ENCODE assay signal across 30 cellular contexts in the genomic region with DNA sequence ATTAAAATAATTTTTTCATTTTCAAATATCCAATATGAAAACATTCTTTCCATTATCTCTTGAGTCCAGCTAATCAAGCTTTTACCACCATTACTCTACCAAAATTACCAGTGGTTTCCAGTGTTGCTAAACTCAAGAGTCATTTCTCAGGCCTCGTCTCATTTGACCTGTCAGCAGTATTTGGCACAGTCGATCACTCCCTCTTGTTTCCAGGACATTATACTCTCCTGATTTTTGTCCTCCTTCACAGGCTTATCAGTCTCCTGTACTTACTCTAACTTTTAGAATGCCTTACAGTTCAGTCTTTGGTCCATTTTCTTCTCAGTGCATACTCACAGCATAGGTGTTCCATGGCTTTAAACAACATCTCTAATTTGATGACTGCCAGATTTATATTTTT.
"Had no signal": no experiment of that assay in that cellular context is flagged by ENCODE, and none has a peak within 500 bp of the region (broad histone marks: within the 10 kb centered on the region; RNA-seq: fewer than 3 reads in every experiment).

No MANE protein-coding gene starts in this region.

- ATAC-seq: activated CD8-positive, alpha-beta T cell treated with anti-CD3 and anti-CD28 coated beads for 36 hours; activated T-cell treated with anti-CD3 and anti-CD28 coated beads, Interleukin-2, amount 50 U/mL, for 72 hours; activated T-helper 17 cell treated with anti-CD3 and anti-CD28 coated beads, Interleukin-2, amount 50 U/mL, for 72 hours; PC-3 had no signal

- H3K27me3 Mint-ChIP-seq: activated CD4-positive, alpha-beta T cell treated with anti-CD3 and anti-CD28 coated beads, Interleukin-2, amount 10 ng/mL, durations not matched to agents 24 days and 14 days; activated CD8-positive, alpha-beta T cell treated with anti-CD3 and anti-CD28 coated beads for 36 hours; activated naive CD8-positive, alpha-beta T cell treated with anti-CD3 and anti-CD28 coated beads for 36 hours; activated T-helper 17 cell treated with anti-CD3 and anti-CD28 coated beads, Interleukin-2, amount 50 U/mL, for 72 hours; IgD-negative memory B cell had no signal

- H3K4me3 Mint-ChIP-seq: activated CD4-positive, alpha-beta T cell treated with anti-CD3 and anti-CD28 coated beads, Interleukin-2, amount 10 ng/mL, durations not matched to agents 24 days and 14 days; activated CD8-positive, alpha-beta T cell treated with anti-CD3 and anti-CD28 coated beads for 36 hours; activated naive CD8-positive, alpha-beta T cell treated with anti-CD3 and anti-CD28 coated beads for 36 hours; activated T-cell treated with anti-CD3 and anti-CD28 coated beads, Interleukin-2, amount 50 U/mL, for 72 hours; activated T-helper 17 cell treated with anti-CD3 and anti-CD28 coated beads, Interleukin-2, amount 50 U/mL, for 72 hours; IgD-negative memory B cell had no signal

- H3K4me1 ChIP-seq: Peyer's patch had no signal

- H3K4me3 ChIP-seq: MG63, Peyer's patch had no signal

- H3K9me3 Mint-ChIP-seq: activated CD4-positive, alpha-beta T cell treated with anti-CD3 and anti-CD28 coated beads, Interleukin-2, amount 10 ng/mL, durations not matched to agents 24 days and 14 days; activated CD8-positive, alpha-beta T cell treated with anti-CD3 and anti-CD28 coated beads for 36 hours; activated naive CD8-positive, alpha-beta T cell treated with anti-CD3 and anti-CD28 coated beads for 36 hours; activated T-cell treated with anti-CD3 and anti-CD28 coated beads, Interleukin-2, amount 50 U/mL, for 72 hours; activated T-helper 17 cell treated with anti-CD3 and anti-CD28 coated beads, Interleukin-2, amount 50 U/mL, for 72 hours; IgD-negative memory B cell had no signal

- H3K4me1 Mint-ChIP-seq: activated T-helper 17 cell treated with anti-CD3 and anti-CD28 coated beads, Interleukin-2, amount 50 U/mL, for 72 hours had no signal

- H3K27ac ChIP-seq: brain microvascular endothelial cell, Peyer's patch, WERI-Rb-1 had no signal

- H3K27me3 ChIP-seq: brain microvascular endothelial cell, MG63, Peyer's patch had no signal

- DNase-seq: activated CD4-positive, alpha-beta T cell treated with anti-CD3 and anti-CD28 coated beads, Interleukin-2, amount 10 ng/mL, durations not matched to agents 24 days and 14 days; activated CD4-positive, alpha-beta T cell treated with anti-CD3 and anti-CD28 coated beads, Interleukin-2, amount 50 U/mL, for 4 hours; activated CD8-positive, alpha-beta T cell treated with anti-CD3 and anti-CD28 coated beads for 36 hours; activated effector memory CD4-positive, alpha-beta T cell treated with anti-CD3 and anti-CD28 coated beads, Interleukin-2, amount 50 U/mL, for 16 hours; activated naive CD4-positive, alpha-beta T cell; activated naive CD4-positive, alpha-beta T cell treated with anti-CD3 and anti-CD28 coated beads, Interleukin-2, amount 50 U/mL, for 16 hours; activated naive CD8-positive, alpha-beta T cell treated with anti-CD3 and anti-CD28 coated beads for 36 hours; activated T-cell treated with anti-CD3 and anti-CD28 coated beads, Interleukin-2, amount 50 U/mL, for 1 hour; activated T-cell treated with anti-CD3 and anti-CD28 coated beads, Interleukin-2, amount 50 U/mL, for 72 hours; amniotic stem cell; aorta; brain microvascular endothelial cell; Kasumi-1; KG1; MG63; NCI-H1092; NCI-H1436 treated with DMSO at 0.1 percent for 48 hours; NCI-H1694 treated with DMSO at 0.1 percent for 48 hours; NCI-H2029; NCI-H345; NCI-H524 treated with DMSO at 0.1 percent for 48 hours; NK-92 treated with Interleukin-12 subunit alpha and Interleukin-12 subunit beta, amount 100 ng/mL, for 24 hours; PC-3; Peyer's patch; RPMI8226; SW 1271; T1000; WERI-Rb-1 had no signal

- H3K9me3 ChIP-seq: MG63, Peyer's patch had no signal

- H3K27ac Mint-ChIP-seq: activated CD4-positive, alpha-beta T cell treated with anti-CD3 and anti-CD28 coated beads, Interleukin-2, amount 10 ng/mL, durations not matched to agents 24 days and 14 days; activated CD8-positive, alpha-beta T cell treated with anti-CD3 and anti-CD28 coated beads for 36 hours; activated naive CD8-positive, alpha-beta T cell treated with anti-CD3 and anti-CD28 coated beads for 36 hours; activated T-cell treated with anti-CD3 and anti-CD28 coated beads, Interleukin-2, amount 50 U/mL, for 72 hours; activated T-helper 17 cell treated with anti-CD3 and anti-CD28 coated beads, Interleukin-2, amount 50 U/mL, for 72 hours; IgD-negative memory B cell had no signal
